21 cellular contexts compared by ENCODE assay signal in the genomic region with DNA sequence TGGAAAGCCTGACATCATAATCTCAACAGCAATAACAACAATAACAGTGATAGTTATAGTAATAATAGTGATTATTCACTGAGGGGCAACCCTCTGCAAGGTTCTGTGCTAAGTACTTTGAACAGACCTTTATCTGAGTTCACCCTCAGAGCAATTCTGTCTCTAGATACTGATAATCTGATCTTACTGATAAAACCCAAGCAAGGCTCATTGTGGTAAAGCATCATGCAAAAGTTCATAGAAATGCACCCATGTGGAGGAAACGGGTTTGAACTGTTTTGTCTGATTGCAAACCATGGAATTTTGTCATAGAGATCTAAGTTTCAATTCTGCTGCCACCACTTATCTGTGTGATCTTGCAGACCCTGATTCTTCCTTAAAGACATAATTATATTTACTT. TPM values are rescaled to one million over a fixed set of nuclear protein-coding genes. Genes with fewer than 3 reads are reported as not detected.
A peak's percentile ranks its signal among the peaks of the same experiment; 100 is the strongest.
DNase-seq lines count a peak whose midpoint lies in the region; ATAC-seq and TF ChIP-seq lines count a peak whose summit lies in the region.
"Had no signal": no experiment of that assay in that cellular context is flagged by ENCODE, and none has a peak within 500 bp of the region (broad histone marks: within the 10 kb centered on the region; RNA-seq: fewer than 3 reads in every experiment).

No MANE protein-coding gene starts in this region.

- H3K4me2 ChIP-seq in mesenchymal stem cell (ENCODE audit: low read length, poor library complexity, severe bottlenecking) = no peak overlapping the region

- WGBS in gastroesophageal sphincter (ENCODE audit: low coverage in 1 of 2), 2 donors = 78 to 86% methylated on average over 1 of the region's 1 CpG
- 100% methylated on average over 1 of the region's 1 CpG for WGBS in mesenchymal stem cell

- DNase-seq in activated CD8-positive, alpha-beta memory T cell treated with anti-CD3 and anti-CD28 coated beads, Interleukin-2, amount 10 ng/mL, durations not matched to agents 7 days and 5 days = no peak
- no peak for DNase-seq in activated CD8-positive, alpha-beta memory T cell treated with anti-CD3 and anti-CD28 coated beads, Interleukin-2, amount 50 U/mL, for 48 hours
- DNase-seq in MV-4-11 (lab: John Stamatoyannopoulos, UW) = peak; percentile 22
- DNase-seq in mesenchymal stem cell = no peak
- no peak for DNase-seq in erythroblast (lab: John Stamatoyannopoulos, UW)
- DNase-seq in ascending aorta (ENCODE audit: low spot score in 2 of 2) = no peak
- DNase-seq: GDM1; Karpas-422; MG63; NCI-H1105 treated with DMSO at 0.1 percent for 48 hours; NCI-H1694 treated with DMSO at 0.1 percent for 48 hours; NCI-H2107; NCI-H510A; NCI-H748 treated with DMSO at 0.1 percent for 48 hours; NK-92 treated with Interleukin-12 subunit alpha and Interleukin-12 subunit beta, amount 100 ng/mL, for 24 hours; SHP77 had no signal

- H3K4me3 ChIP-seq in gastroesophageal sphincter (no peak overlapping the region), skeletal muscle tissue (ENCODE audit: low read length in 3 of 3) (no peak overlapping the region), mesenchymal stem cell (ENCODE audit: insufficient read depth in 1 of 2, low read depth in 1 of 2, low read length in 2 of 2) (no peak overlapping the region), ascending aorta (no peak overlapping the region)
- H3K4me3 ChIP-seq: HAP-1, MG63 had no signal

- no peak overlapping the region for H3K14ac ChIP-seq in mesenchymal stem cell (ENCODE audit: low read length in 2 of 2)

- H3K27me3 Mint-ChIP-seq in activated CD8-positive, alpha-beta memory T cell treated with anti-CD3 and anti-CD28 coated beads, Interleukin-2, amount 10 ng/mL, durations not matched to agents 7 days and 5 days = no peaks in the 10 kb centered on the region

- peaks cover 2% of the 10 kb centered on the region for H3K36me3 Mint-ChIP-seq in activated CD8-positive, alpha-beta memory T cell treated with anti-CD3 and anti-CD28 coated beads, Interleukin-2, amount 10 ng/mL, durations not matched to agents 7 days and 5 days

- H3K27ac ChIP-seq in gastroesophageal sphincter (peak overlapping the region; percentile 89 to 100 (median 90)), skeletal muscle tissue (ENCODE audit: low read depth, low read length) (peak overlapping the region; percentile 94), mesenchymal stem cell (ENCODE audit: low read length, poor library complexity, severe bottlenecking) (no peak overlapping the region), ascending aorta (no peak overlapping the region)
- H3K27ac ChIP-seq: HL-60 had no signal

- intact Hi-C loops in ascending aorta (cut with DNase I) = loop anchor here (2.0 to 10.0 kb wide), 2 partner anchors 156 to 194 kb away; a partner anchor contains a TSS

- TF ChIP-seq POLR2A in gastroesophageal sphincter (IDR thresholded peaks at IDR 0.05) (no peak), erythroblast (IDR thresholded peaks at IDR 0.05; ENCODE audit: low read length) (no peak)

- no peak for TF ChIP-seq CTCF in gastroesophageal sphincter (IDR thresholded peaks at IDR 0.05)
- TF ChIP-seq CTCF in ascending aorta (IDR thresholded peaks at IDR 0.05) = no peak

- H3K23ac ChIP-seq in mesenchymal stem cell (ENCODE audit: low read length in 2 of 2) = no peak overlapping the region

- H3K4ac ChIP-seq in mesenchymal stem cell (ENCODE audit: low read depth in 1 of 2, low read length in 2 of 2) = no peak overlapping the region

- H3K4me1 Mint-ChIP-seq in activated CD8-positive, alpha-beta memory T cell treated with anti-CD3 and anti-CD28 coated beads, Interleukin-2, amount 10 ng/mL, durations not matched to agents 7 days and 5 days = peaks cover 21% of the 10 kb centered on the region
- H3K4me1 Mint-ChIP-seq: B cell had no signal

- no peak overlapping the region for H2AK5ac ChIP-seq in mesenchymal stem cell (ENCODE audit: low read length, severe bottlenecking)

- no peaks in the 10 kb centered on the region for H3K9me3 Mint-ChIP-seq in activated CD8-positive, alpha-beta memory T cell treated with anti-CD3 and anti-CD28 coated beads, Interleukin-2, amount 10 ng/mL, durations not matched to agents 7 days and 5 days (ENCODE audit: low read depth)

- no peak overlapping the region for H2BK5ac ChIP-seq in mesenchymal stem cell (ENCODE audit: low read depth, low read length, poor library complexity, severe bottlenecking)

- H2BK12ac ChIP-seq in mesenchymal stem cell (ENCODE audit: low read length in 2 of 2) = no peak overlapping the region

- ATAC-seq in activated CD8-positive, alpha-beta memory T cell treated with anti-CD3 and anti-CD28 coated beads, Interleukin-2, amount 10 ng/mL, durations not matched to agents 7 days and 5 days = peak; percentile 61
- ATAC-seq in gastroesophageal sphincter = no peak

- CTCF ChIA-PET in activated CD8-positive, alpha-beta memory T cell treated with anti-CD3 and anti-CD28 coated beads, Interleukin-2, amount 10 ng/mL, durations not matched to agents 7 days and 5 days (lab: Charles Lee) = interaction anchor here (0.9 to 1.1 kb wide), 2 partner anchors 8 to 78 kb away, joined by 3 to 5 read pairs; no protein-coding TSS in a partner anchor

- H3K4me1 ChIP-seq in gastroesophageal sphincter (peaks cover 11 to 73% (median 11%) of the 10 kb centered on the region in 3 donors), skeletal muscle tissue (ENCODE audit: control insufficient read depth in 3 of 3, insufficient read depth in 3 of 3, low read length in 3 of 3) (peaks cover 13 to 21% (median 19%) of the 10 kb centered on the region in 3 donors), mesenchymal stem cell (ENCODE audit: control insufficient read depth, insufficient read depth, low read depth, low read length) (no peaks in the 10 kb centered on the region), ascending aorta (peaks cover 0 to 9% of the 10 kb centered on the region in 2 donors)

- no peak for TF ChIP-seq EP300 in gastroesophageal sphincter (IDR thresholded peaks at IDR 0.05)

- peaks cover 12% of the 10 kb centered on the region for H3K79me1 ChIP-seq in mesenchymal stem cell (replicated peaks; ENCODE audit: low read length, poor library complexity, severe bottlenecking)

- H2BK120ac ChIP-seq in mesenchymal stem cell (ENCODE audit: low read depth, low read length) = no peak overlapping the region

- H3K36me3 ChIP-seq in gastroesophageal sphincter (no peaks in the 10 kb centered on the region), skeletal muscle tissue (ENCODE audit: control insufficient read depth in 3 of 3, insufficient read depth in 3 of 3, low read length in 3 of 3) (no peaks in the 10 kb centered on the region), mesenchymal stem cell (ENCODE audit: control insufficient read depth in 1 of 2, insufficient read depth in 2 of 2, low read depth in 1 of 2, low read length in 2 of 2) (peaks cover 0 to 3% of the 10 kb centered on the region in 2 experiments), ascending aorta (no peaks in the 10 kb centered on the region)
- H3K36me3 ChIP-seq: HAP-1, MG63 had no signal

- H2AFZ ChIP-seq in mesenchymal stem cell (ENCODE audit: low read depth, low read length) = no peak overlapping the region

- H3K4me3 Mint-ChIP-seq in activated CD8-positive, alpha-beta memory T cell treated with anti-CD3 and anti-CD28 coated beads, Interleukin-2, amount 10 ng/mL, durations not matched to agents 7 days and 5 days = no peak overlapping the region
- H3K4me3 Mint-ChIP-seq: B cell had no signal

- no peak overlapping the region for H3K27ac Mint-ChIP-seq in activated CD8-positive, alpha-beta memory T cell treated with anti-CD3 and anti-CD28 coated beads, Interleukin-2, amount 10 ng/mL, durations not matched to agents 7 days and 5 days
- H3K27ac Mint-ChIP-seq: B cell had no signal

- H3K9ac ChIP-seq in skeletal muscle tissue (ENCODE audit: low read depth in 1 of 3, low read length in 3 of 3) = no peak overlapping the region
- H3K9ac ChIP-seq in mesenchymal stem cell (ENCODE audit: low read length) = no peak overlapping the region

- H3K27me3 ChIP-seq in gastroesophageal sphincter (no peaks in the 10 kb centered on the region), skeletal muscle tissue (ENCODE audit: control insufficient read depth in 3 of 3, insufficient read depth in 3 of 3, low read length in 3 of 3) (no peaks in the 10 kb centered on the region), mesenchymal stem cell (ENCODE audit: control insufficient read depth in 1 of 2, insufficient read depth in 1 of 2, low read length in 2 of 2) (no peaks in the 10 kb centered on the region), ascending aorta (no peaks in the 10 kb centered on the region)
- H3K27me3 ChIP-seq: MG63 had no signal

- H3K9me3 ChIP-seq in gastroesophageal sphincter = no peaks in the 10 kb centered on the region
- no peaks in the 10 kb centered on the region for H3K9me3 ChIP-seq in skeletal muscle tissue (ENCODE audit: control insufficient read depth in 3 of 3, low read length in 3 of 3)
- no peaks in the 10 kb centered on the region for H3K9me3 ChIP-seq in mesenchymal stem cell (ENCODE audit: control insufficient read depth, low read length)
- no peaks in the 10 kb centered on the region for H3K9me3 ChIP-seq in ascending aorta
- H3K9me3 ChIP-seq: HAP-1, MG63 had no signal

- H4K8ac ChIP-seq in mesenchymal stem cell (ENCODE audit: low read length) = no peak overlapping the region

- H2BK15ac ChIP-seq in mesenchymal stem cell (ENCODE audit: low read depth, poor library complexity, severe bottlenecking) = no peak overlapping the region

- H4K91ac ChIP-seq in mesenchymal stem cell (ENCODE audit: low read length) = no peak overlapping the region

- H3K18ac ChIP-seq in mesenchymal stem cell (ENCODE audit: low read depth in 1 of 2, low read length in 2 of 2) = no peak overlapping the region

RNA-seq across cellular contexts. Expression of a gene that starts 1.3 kb away (rescaled TPM):
- total RNA-seq in activated CD8-positive, alpha-beta memory T cell treated with anti-CD3 and anti-CD28 coated beads, Interleukin-2, amount 10 ng/mL, durations not matched to agents 7 days and 5 days = 10 to 100 TPM in 1 of 2 experiments, 1 to 10 TPM in 1; 9.9 to 25.6 TPM
- 10 to 100 TPM; 25.2 to 83.3 (median 47.8) TPM for total RNA-seq in gastroesophageal sphincter
- 15.7 TPM for total RNA-seq in skeletal muscle tissue
- polyA plus RNA-seq in mesenchymal stem cell (2013, experiment 1 of 2) = 1.9 TPM
- polyA plus RNA-seq in mesenchymal stem cell (2013, experiment 2 of 2) = 1.9 TPM
- not detected for total RNA-seq in ascending aorta

Comparison
In these comparisons a context has a peak if more than half of its experiments do, and no peak if none do; other contexts are left out.
1. H3K27ac ChIP-seq: peak in gastroesophageal sphincter (4 of 4) and skeletal muscle tissue (single experiment); none in mesenchymal stem cell (single experiment) and ascending aorta (0 of 2).
2. RNA of a gene that starts 1.3 kb away (total RNA-seq): 25.2 to 83.3 TPM in gastroesophageal sphincter, 9.9 to 25.6 TPM in activated CD8-positive, alpha-beta memory T cell treated with anti-CD3 and anti-CD28 coated beads, Interleukin-2, amount 10 ng/mL, durations not matched to agents 7 days and 5 days and 15.7 TPM in skeletal muscle tissue (single experiment); not detected in ascending aorta (single experiment); every median in the first group is over 10 times any median in the second.